In the genomic region with DNA sequence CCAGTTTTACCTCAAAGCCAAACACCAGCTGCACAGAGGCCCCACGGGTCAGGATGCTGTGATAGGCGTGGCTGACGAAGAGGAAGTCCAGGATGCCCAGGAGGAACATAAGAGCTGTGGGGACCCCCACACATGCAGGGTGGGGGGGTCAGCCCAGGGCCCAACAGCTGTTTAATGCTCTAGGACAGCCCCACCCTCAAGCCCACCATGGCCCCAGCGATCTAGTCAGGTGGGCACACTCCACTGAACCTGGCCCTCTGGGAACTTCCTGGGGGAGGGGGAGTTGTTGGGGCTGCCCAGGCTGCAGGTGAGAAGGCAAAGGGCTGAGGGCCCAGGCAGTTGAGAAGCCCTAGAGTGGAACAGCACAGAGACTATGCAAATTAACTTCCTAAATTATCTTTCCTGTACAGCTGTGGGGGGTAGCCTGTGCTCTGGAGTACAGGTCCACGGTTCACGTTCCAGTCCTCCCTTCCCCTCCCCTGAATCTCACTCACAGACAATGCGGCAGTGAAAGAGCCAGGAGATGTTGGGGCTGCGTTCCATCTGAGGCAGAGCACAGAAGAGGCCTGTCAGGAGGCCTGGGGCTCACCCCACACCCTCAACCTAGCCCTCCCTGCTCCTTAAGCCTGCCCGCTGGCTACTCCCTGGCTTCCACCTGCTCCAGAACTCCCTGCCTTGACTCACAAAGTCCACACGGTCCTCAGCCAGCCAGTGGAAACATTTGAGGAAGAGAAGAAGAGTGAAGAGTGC, we compare ENCODE assay signal across 8 cellular contexts. TPM values are rescaled to one million over a fixed set of nuclear protein-coding genes. Genes with fewer than 3 reads are reported as not detected.
DNase-seq lines count a peak whose midpoint lies in the region; ATAC-seq lines count a peak whose summit lies in the region.

No MANE protein-coding gene starts in this region.

- CTCF ChIA-PET in CD4-positive, alpha-beta memory T cell (lab: Charles Lee; ENCODE audit: partially characterized antibody) = interaction anchor here (0.6 to 1.9 kb wide), 2 partner anchors 9 to 22 kb away, joined by 3 to 6 read pairs; no protein-coding TSS in a partner anchor
- CTCF ChIA-PET in activated CD4-positive, alpha-beta memory T cell treated with anti-CD3 and anti-CD28 coated beads, Interleukin-2, amount 10 ng/mL, durations not matched to agents 7 days and 5 days (lab: Charles Lee) = interaction anchor here (1.1 to 3.2 kb wide), 4 partner anchors 10 to 117 kb away, joined by 3 to 17 read pairs (median 5); partner anchors contain the start of genes FAU, MRPL49, TM7SF2 and ZNHIT2

- no peaks in the 10 kb centered on the region for H3K27me3 Mint-ChIP-seq in CD4-positive, alpha-beta memory T cell
- H3K27me3 Mint-ChIP-seq in activated CD4-positive, alpha-beta memory T cell treated with anti-CD3 and anti-CD28 coated beads, Interleukin-2, amount 10 ng/mL, durations not matched to agents 7 days and 5 days = no peaks in the 10 kb centered on the region
- no peaks in the 10 kb centered on the region for H3K27me3 Mint-ChIP-seq in naive B cell

- H3K36me3 ChIP-seq in CD4-positive, alpha-beta memory T cell (ENCODE audit: insufficient read depth, low read length) = peaks cover 51% of the 10 kb centered on the region

- H3K4me3 ChIP-seq in CD4-positive, alpha-beta memory T cell (ENCODE audit: low read length in 2 of 2) = no peak overlapping the region

- peak overlapping the region; percentile 99 for H3K27ac ChIP-seq in CD4-positive, alpha-beta memory T cell (ENCODE audit: low read depth, low read length)

- peak; percentile 39 for ATAC-seq in GM21447 (IDR thresholded peaks at IDR 0.05; ENCODE audit: unreplicated experiment)
- peak; percentile 55 to 57 for ATAC-seq in naive B cell (ENCODE audit: low read depth in 2 of 2)
- no peak for ATAC-seq in HG03196 (IDR thresholded peaks at IDR 0.05; ENCODE audit: unreplicated experiment)

- peaks cover 22 to 45% (median 32%) of the 10 kb centered on the region in 4 donors for H3K4me1 Mint-ChIP-seq in CD4-positive, alpha-beta memory T cell
- peaks cover 33% of the 10 kb centered on the region for H3K4me1 Mint-ChIP-seq in activated CD4-positive, alpha-beta memory T cell treated with anti-CD3 and anti-CD28 coated beads, Interleukin-2, amount 10 ng/mL, durations not matched to agents 7 days and 5 days
- H3K4me1 Mint-ChIP-seq in naive B cell = peaks cover 56 to 74% (median 68%) of the 10 kb centered on the region in 3 donors

- peaks cover 0 to 5% (median 0%) of the 10 kb centered on the region in 8 donors for H3K9me3 Mint-ChIP-seq in CD4-positive, alpha-beta memory T cell
- no peaks in the 10 kb centered on the region for H3K9me3 Mint-ChIP-seq in activated CD4-positive, alpha-beta memory T cell treated with anti-CD3 and anti-CD28 coated beads, Interleukin-2, amount 10 ng/mL, durations not matched to agents 7 days and 5 days
- no peaks in the 10 kb centered on the region for H3K9me3 Mint-ChIP-seq in naive B cell

- peaks cover 5 to 61% of the 10 kb centered on the region in 2 donors for H3K36me3 Mint-ChIP-seq in CD4-positive, alpha-beta memory T cell
- H3K36me3 Mint-ChIP-seq in activated CD4-positive, alpha-beta memory T cell treated with anti-CD3 and anti-CD28 coated beads, Interleukin-2, amount 10 ng/mL, durations not matched to agents 7 days and 5 days (ENCODE audit: low read depth) = peaks cover 43% of the 10 kb centered on the region
- peaks cover 6 to 27% of the 10 kb centered on the region in 2 donors for H3K36me3 Mint-ChIP-seq in naive B cell

- H3K4me3 Mint-ChIP-seq in CD4-positive, alpha-beta memory T cell = peak overlapping the region; percentile 42 to 100 (median 98)
- peak overlapping the region; percentile 98 for H3K4me3 Mint-ChIP-seq in activated CD4-positive, alpha-beta memory T cell treated with anti-CD3 and anti-CD28 coated beads, Interleukin-2, amount 10 ng/mL, durations not matched to agents 7 days and 5 days
- peak overlapping the region; percentile 91 to 100 (median 99) for H3K4me3 Mint-ChIP-seq in naive B cell

- peak overlapping the region in 6 of 7 donors; percentile 31 to 100 (median 90) for H3K27ac Mint-ChIP-seq in CD4-positive, alpha-beta memory T cell
- H3K27ac Mint-ChIP-seq in activated CD4-positive, alpha-beta memory T cell treated with anti-CD3 and anti-CD28 coated beads, Interleukin-2, amount 10 ng/mL, durations not matched to agents 7 days and 5 days = peak overlapping the region; percentile 44
- H3K27ac Mint-ChIP-seq in naive B cell = peak overlapping the region; percentile 97 to 100 (median 99)

- intact Hi-C loops in CD4-positive, alpha-beta memory T cell (cut with micrococcal nuclease) = loop anchor here (10.0 kb wide), 1 partner anchor 722 kb away; the partner anchor contains the start of gene CFL1

- H3K9me3 ChIP-seq in CD4-positive, alpha-beta memory T cell (ENCODE audit: control insufficient read depth in 1 of 2, low read length in 2 of 2) = no peaks in the 10 kb centered on the region

- H3K4me1 ChIP-seq in CD4-positive, alpha-beta memory T cell (ENCODE audit: insufficient read depth, low read length) = peaks cover 30% of the 10 kb centered on the region

- no peak for DNase-seq in CD4-positive, alpha-beta memory T cell
- no peak for DNase-seq in activated CD4-positive, alpha-beta memory T cell treated with anti-CD3 and anti-CD28 coated beads, Interleukin-2, amount 10 ng/mL, durations not matched to agents 7 days and 5 days
- DNase-seq in naive B cell = peak; percentile 83
- no peak for DNase-seq in COLO668 (lab: John Stamatoyannopoulos, UW; ENCODE audit: unreplicated experiment)
- no peak for DNase-seq in superior temporal gyrus (ENCODE audit: extremely low spot score)
- no peak for DNase-seq in DMS53 treated with DMSO at 0.1 percent for 48 hours (lab: John Stamatoyannopoulos, UW; ENCODE audit: unreplicated experiment)

- POLR2A ChIA-PET in CD4-positive, alpha-beta memory T cell (lab: Charles Lee; ENCODE audit: partially characterized antibody) = interaction anchor here (0.9 to 7.5 kb wide), 5 partner anchors 11 to 216 kb away, joined by 4 to 251 read pairs (median 5); partner anchors contain the start of genes ATG2A, CAPN1, FAU and MRPL49
- POLR2A ChIA-PET in activated CD4-positive, alpha-beta memory T cell treated with anti-CD3 and anti-CD28 coated beads, Interleukin-2, amount 10 ng/mL, durations not matched to agents 7 days and 5 days (lab: Charles Lee) = interaction anchor here (1.0 to 7.2 kb wide), 5 partner anchors 9 to 21 kb away, joined by 3 to 157 read pairs (median 27); partner anchors contain the start of genes FAU, MRPL49, TM7SF2 and ZNHIT2

- H3K27me3 ChIP-seq in CD4-positive, alpha-beta memory T cell (ENCODE audit: insufficient read depth, low read length) = no peaks in the 10 kb centered on the region

RNA-seq across cellular contexts. Expression of gene SYVN1, which starts 1.9 kb away (rescaled TPM):
- total RNA-seq in CD4-positive, alpha-beta memory T cell = 10 to 100 TPM; 74.0 to 76.5 TPM
- 10 to 100 TPM in 1 of 2 donors, 1 to 10 TPM in 1; 2.8 to 17.0 TPM for polyA plus RNA-seq in CD4-positive, alpha-beta memory T cell
- 10 to 100 TPM; 39.4 to 42.2 TPM for total RNA-seq in activated CD4-positive, alpha-beta memory T cell treated with anti-CD3 and anti-CD28 coated beads, Interleukin-2, amount 10 ng/mL, durations not matched to agents 7 days and 5 days
- polyA plus RNA-seq in naive B cell (ENCODE audit: low read depth in 6 of 6) = 10 to 100 TPM; 21.4 to 86.9 (median 43.5) TPM

RNA-seq across cellular contexts. Expression of gene MRPL49, which starts 10.3 kb away (rescaled TPM):
- total RNA-seq in CD4-positive, alpha-beta memory T cell = 10 to 100 TPM; 59.6 to 60.6 TPM
- polyA plus RNA-seq in CD4-positive, alpha-beta memory T cell = 100 to 1,000 TPM in 1 of 2 donors, 10 to 100 TPM in 1; 81.1 to 118 TPM
- total RNA-seq in activated CD4-positive, alpha-beta memory T cell treated with anti-CD3 and anti-CD28 coated beads, Interleukin-2, amount 10 ng/mL, durations not matched to agents 7 days and 5 days = 10 to 100 TPM; 36.5 to 37.4 TPM
- polyA plus RNA-seq in naive B cell (ENCODE audit: low read depth in 6 of 6) = 100 to 1,000 TPM in 3 of 6 donors, 10 to 100 TPM in 3; 68.8 to 111 (median 102) TPM

RNA-seq across cellular contexts. Expression of gene FAU, which starts 10.5 kb away (rescaled TPM):
- total RNA-seq in CD4-positive, alpha-beta memory T cell = 1,000 to 10,000 TPM; 1,571 to 1,690 TPM
- 1,000 to 10,000 TPM in 1 of 2 donors, 100 to 1,000 TPM in 1; 913 to 1,018 TPM for polyA plus RNA-seq in CD4-positive, alpha-beta memory T cell
- 1,000 to 10,000 TPM in 1 of 2 experiments, 100 to 1,000 TPM in 1; 995 to 1,031 TPM for total RNA-seq in activated CD4-positive, alpha-beta memory T cell treated with anti-CD3 and anti-CD28 coated beads, Interleukin-2, amount 10 ng/mL, durations not matched to agents 7 days and 5 days
- 1,000 to 10,000 TPM; 1,024 to 1,586 (median 1,385) TPM for polyA plus RNA-seq in naive B cell (ENCODE audit: low read depth in 6 of 6)

RNA-seq across cellular contexts. Expression of gene ZNHIT2, which starts 14.9 kb away (rescaled TPM):
- 10 to 100 TPM; 15.9 to 16.5 TPM for total RNA-seq in CD4-positive, alpha-beta memory T cell
- polyA plus RNA-seq in CD4-positive, alpha-beta memory T cell = 10 to 100 TPM; 13.1 to 22.5 TPM
- total RNA-seq in activated CD4-positive, alpha-beta memory T cell treated with anti-CD3 and anti-CD28 coated beads, Interleukin-2, amount 10 ng/mL, durations not matched to agents 7 days and 5 days = 1 to 10 TPM; 8.1 to 8.6 TPM
- 10 to 100 TPM in 4 of 6 donors, 1 to 10 TPM in 2; 6.3 to 16.5 (median 14.1) TPM for polyA plus RNA-seq in naive B cell (ENCODE audit: low read depth in 6 of 6)

RNA-seq across cellular contexts. Expression of gene TM7SF2, which starts 20.7 kb away (rescaled TPM):
- 10 to 100 TPM; 22.4 to 27.2 TPM for total RNA-seq in CD4-positive, alpha-beta memory T cell
- 10 to 100 TPM in 1 of 2 donors, 1 to 10 TPM in 1; 9.1 to 12.1 TPM for polyA plus RNA-seq in CD4-positive, alpha-beta memory T cell
- total RNA-seq in activated CD4-positive, alpha-beta memory T cell treated with anti-CD3 and anti-CD28 coated beads, Interleukin-2, amount 10 ng/mL, durations not matched to agents 7 days and 5 days = 10 to 100 TPM; 27.2 to 28.4 TPM
- polyA plus RNA-seq in naive B cell (ENCODE audit: low read depth in 6 of 6) = 10 to 100 TPM; 11.6 to 18.4 (median 15.0) TPM

Comparison
In these comparisons a context has a peak if more than half of its experiments do, and no peak if none do; other contexts are left out.
1. H3K27ac Mint-ChIP-seq: peak in every context shown above with its lines; median percentile 99 in naive B cell; 90 in CD4-positive, alpha-beta memory T cell; 44 in activated CD4-positive, alpha-beta memory T cell treated with anti-CD3 and anti-CD28 coated beads, Interleukin-2, amount 10 ng/mL, durations not matched to agents 7 days and 5 days.